8 cellular contexts compared by ENCODE assay signal in genomic region chr18:36130883-36131653, GRCh38. TPM values are rescaled to one million over a fixed set of nuclear protein-coding genes. Genes with fewer than 3 reads are reported as not detected.
DNase-seq lines count a peak whose midpoint lies in the region; ATAC-seq and TF ChIP-seq lines count a peak whose summit lies in the region.

No MANE protein-coding gene starts in this region.

- no peak overlapping the region for H2AFZ ChIP-seq in MM.1S (ENCODE audit: low read length)
- H2AFZ ChIP-seq in neuron (ENCODE audit: low read depth, low read length): no peak overlapping the region

- peak overlapping the region; percentile 95 for H3K4me3 Mint-ChIP-seq in CD8-positive, alpha-beta T cell

- H3K79me2 ChIP-seq in MM.1S (ENCODE audit: low read length): peaks cover 67% of the 10 kb centered on the region

- H3K27ac Mint-ChIP-seq in CD8-positive, alpha-beta T cell: no peak overlapping the region

- no peaks in the 10 kb centered on the region; the same call in 1 of the 2 replicates for H4K20me1 ChIP-seq in MM.1S (ENCODE audit: insufficient read depth, low read length)

- peak overlapping the region; percentile 65 for H3K4me2 ChIP-seq in MM.1S (ENCODE audit: low read depth, low read length)

- H3K4me1 ChIP-seq in CD8-positive, alpha-beta T cell (ENCODE audit: insufficient read depth, low read length): peaks cover 47% of the 10 kb centered on the region
- H3K4me1 ChIP-seq in MM.1S (ENCODE audit: low read length) (peaks cover 12% of the 10 kb centered on the region; the same call in 1 of the 2 replicates), duodenal mucosa (ENCODE audit: control insufficient read depth in 1 of 2, insufficient read depth in 2 of 2, low read length in 2 of 2) (peaks cover 14 to 27% of the 10 kb centered on the region in 2 donors), neuron (ENCODE audit: insufficient read depth, low read length) (peaks cover 22% of the 10 kb centered on the region)

- H3K36me3 ChIP-seq in CD8-positive, alpha-beta T cell (ENCODE audit: insufficient read depth, low read length): no peaks in the 10 kb centered on the region
- H3K36me3 ChIP-seq in MM.1S (replicated peaks; ENCODE audit: insufficient read depth, low read length): no peaks in the 10 kb centered on the region; the same call in 1 of the 2 replicates
- peaks cover 0 to 12% of the 10 kb centered on the region in 2 donors for H3K36me3 ChIP-seq in duodenal mucosa (ENCODE audit: control insufficient read depth in 1 of 2, insufficient read depth in 2 of 2, low read length in 2 of 2)
- peaks cover 30% of the 10 kb centered on the region for H3K36me3 ChIP-seq in neuron (ENCODE audit: insufficient read depth, low read length)

- peaks cover 39% of the 10 kb centered on the region for H3K36me3 Mint-ChIP-seq in CD8-positive, alpha-beta T cell

- H3K27me3 ChIP-seq in CD8-positive, alpha-beta T cell (ENCODE audit: insufficient read depth, low read length): no peaks in the 10 kb centered on the region
- H3K27me3 ChIP-seq in MM.1S (replicated peaks; ENCODE audit: insufficient read depth, low read length): no peaks in the 10 kb centered on the region
- no peaks in the 10 kb centered on the region for H3K27me3 ChIP-seq in duodenal mucosa (ENCODE audit: control insufficient read depth in 1 of 2, insufficient read depth in 2 of 2, low read length in 2 of 2)
- H3K27me3 ChIP-seq in neuron (ENCODE audit: insufficient read depth, low read length): no peaks in the 10 kb centered on the region

- POLR2A ChIA-PET in CD8-positive, alpha-beta T cell (lab: Charles Lee): interaction anchor here (0.6 to 0.8 kb wide), 3 partner anchors 22 to 51 kb away, joined by 3 read pairs; no protein-coding TSS in a partner anchor

- no peaks in the 10 kb centered on the region for H3K9me3 Mint-ChIP-seq in CD8-positive, alpha-beta T cell

- TF ChIP-seq CTCF in CD8-positive, alpha-beta T cell (IDR thresholded peaks at IDR 0.05): no peak
- TF ChIP-seq CTCF in MM.1S (IDR thresholded peaks at IDR 0.05; ENCODE audit: low read length): no peak

- H3K27me3 Mint-ChIP-seq in CD8-positive, alpha-beta T cell (ENCODE audit: low read depth): no peaks in the 10 kb centered on the region

- H3K9me3 ChIP-seq in CD8-positive, alpha-beta T cell (ENCODE audit: low read length): no peaks in the 10 kb centered on the region
- H3K9me3 ChIP-seq in MM.1S (replicated peaks; ENCODE audit: insufficient read depth, low read length) (no peaks in the 10 kb centered on the region), duodenal mucosa (ENCODE audit: control insufficient read depth in 1 of 2, low read length in 2 of 2) (no peaks in the 10 kb centered on the region), neuron (ENCODE audit: low read length) (no peaks in the 10 kb centered on the region)

- intact Hi-C loops in CD8-positive, alpha-beta T cell (cut with DNase I, micrococcal nuclease): loop anchor here in 1 of 2 experiments (5.0 to 10.0 kb wide), 2 partner anchors 546 to 839 kb away; partner anchors contain the start of genes GALNT1 and ZSCAN30

- DNase-seq in CD8-positive, alpha-beta T cell: no peak
- DNase-seq in MM.1S: no peak
- no peak for DNase-seq in mesenteric fat pad (ENCODE audit: low spot score)
- DNase-seq in kidney glomerular epithelial cell (lab: John Stamatoyannopoulos, UW): no peak
- no peak for DNase-seq in T-helper 9 cell

- no peaks in the 10 kb centered on the region for H3K9me2 ChIP-seq in MM.1S (replicated peaks; ENCODE audit: insufficient read depth, low read length)

- peaks cover 67% of the 10 kb centered on the region for H3K4me1 Mint-ChIP-seq in CD8-positive, alpha-beta T cell (ENCODE audit: low read depth)

- H3K27ac ChIP-seq in CD8-positive, alpha-beta T cell (ENCODE audit: low read depth, low read length): peak overlapping the region; percentile 94
- H3K27ac ChIP-seq in MM.1S (ENCODE audit: low read length): no peak overlapping the region
- no peak overlapping the region for H3K27ac ChIP-seq in duodenal mucosa (ENCODE audit: low read depth, low read length)

- peak overlapping the region; percentile 100 for H3K4me3 ChIP-seq in CD8-positive, alpha-beta T cell (ENCODE audit: low read depth, low read length)
- H3K4me3 ChIP-seq in MM.1S (ENCODE audit: low read length) (peak overlapping the region; percentile 96), duodenal mucosa (ENCODE audit: low read depth in 1 of 2, low read length in 2 of 2) (peak overlapping the region; percentile 91 to 99), neuron (ENCODE audit: low read length) (peak overlapping the region; percentile 78)

- peak overlapping the region; percentile 96; the same call in 1 of the 2 replicates for H3K9ac ChIP-seq in MM.1S (ENCODE audit: low read length)
- no peak overlapping the region for H3K9ac ChIP-seq in duodenal mucosa (ENCODE audit: low read depth in 1 of 2, low read length in 2 of 2)

- CTCF ChIA-PET in CD8-positive, alpha-beta T cell (lab: Charles Lee): interaction anchor here (1.2 to 1.7 kb wide), 3 partner anchors 8 to 35 kb away, joined by 3 to 5 read pairs (median 3); no protein-coding TSS in a partner anchor

- 0 out of 2 replicates have a peak, but pooled peaks cover 3% of the 10 kb centered on the region for H3F3A ChIP-seq in MM.1S (ENCODE audit: insufficient read depth, low read length)

- no peak for ATAC-seq in CD8-positive, alpha-beta T cell
- no peak for ATAC-seq in HG03135 (IDR thresholded peaks at IDR 0.05; ENCODE audit: unreplicated experiment)

RNA-seq across cellular contexts. Expression of gene ELP2, which starts 1.4 kb away (rescaled TPM):
- 100 to 1,000 TPM; 212 to 222 TPM for total RNA-seq in CD8-positive, alpha-beta T cell
- total RNA-seq in mesenteric fat pad: 71.8 TPM

RNA-seq across cellular contexts. Expression of gene SLC39A6, which starts 1.9 kb away (rescaled TPM):
- 10 to 100 TPM; 12.3 to 14.4 TPM for total RNA-seq in CD8-positive, alpha-beta T cell
- 54.9 TPM for total RNA-seq in mesenteric fat pad

RNA-seq across cellular contexts. Expression of gene MOCOS, which starts 56.2 kb away (rescaled TPM):
- not detected for total RNA-seq in CD8-positive, alpha-beta T cell
- total RNA-seq in mesenteric fat pad: 5.8 TPM
